ENCODE assay signal across 25 cellular contexts in genomic region chr2:176646033-176646615, GRCh38.
DNase-seq lines count a peak whose midpoint lies in the region; FAIRE-seq and TF ChIP-seq lines count a peak whose summit lies in the region.
"Had no signal": no experiment of that assay in that cellular context is flagged by ENCODE, and none has a peak within 500 bp of the region (broad histone marks: within the 10 kb centered on the region; RNA-seq: fewer than 3 reads in every experiment).

No MANE protein-coding gene starts in this region.

- no peaks in the 10 kb centered on the region for H3K9me3 ChIP-seq in A673 (ENCODE audit: low read depth, low read length, poor library complexity, severe bottlenecking)
- H3K9me3 ChIP-seq in H1 (ENCODE audit: insufficient read depth in 2 of 2, low read depth in 1 of 2, low read length in 1 of 2) = no peaks in the 10 kb centered on the region
- no peaks in the 10 kb centered on the region for H3K9me3 ChIP-seq in trophoblast cell (ENCODE audit: insufficient read depth, low read depth, low read length)
- no peaks in the 10 kb centered on the region for H3K9me3 ChIP-seq in stomach
- H3K9me3 ChIP-seq: BE2C; BLaER1 treated with 17β-estradiol and CSF1 and Interleukin-3, amounts not matched to agents 10 nM and 100 nM had no signal

- H2AK5ac ChIP-seq in H1 (ENCODE audit: low read depth, low read length) (no peak overlapping the region), trophoblast cell (ENCODE audit: low read length) (no peak overlapping the region)

- H3K4ac ChIP-seq in H1 (replicated peaks; ENCODE audit: insufficient read length, low read depth, low read length) = no peak overlapping the region
- H3K4ac ChIP-seq in trophoblast cell (ENCODE audit: low read depth, low read length) = no peak overlapping the region

- CTCF ChIA-PET in A673 (lab: Charles Lee) (no interaction called here), H1 (lab: Charles Lee; ENCODE audit: partially characterized antibody) (interaction anchor here (0.5 to 11.3 kb wide), 10 partner anchors 6 to 704 kb away, joined by 3 to 107 read pairs (median 4); no protein-coding TSS in a partner anchor)

- H2AFZ ChIP-seq in H1 (ENCODE audit: low read length) (no peak overlapping the region), trophoblast cell (ENCODE audit: insufficient read depth, low read length, poor library complexity) (no peak overlapping the region)
- H2AFZ ChIP-seq: GM23248 had no signal

- H2BK120ac ChIP-seq in H1 (replicated peaks; ENCODE audit: low read depth, low read length) (no peak overlapping the region), trophoblast cell (ENCODE audit: insufficient read depth, low read length, poor library complexity) (no peak overlapping the region)

- H3K27me3 ChIP-seq in A673 (replicated peaks; ENCODE audit: insufficient read depth, low read depth, low read length, poor library complexity) (no peaks in the 10 kb centered on the region), H1 (replicated peaks in 1 of 4; ENCODE audit: control insufficient read depth in 3 of 4, extremely low read depth in 1 of 4, insufficient read depth in 3 of 4, low read length in 3 of 4) (peaks cover 2 to 4% (median 2%) of the 10 kb centered on the region in 4 experiments; a peak in 5 of 7 replicates), trophoblast cell (ENCODE audit: insufficient read depth, low read length) (no peaks in the 10 kb centered on the region), stomach (peaks cover 0 to 95% (median 33%) of the 10 kb centered on the region in 3 donors)
- H3K27me3 ChIP-seq: BE2C had no signal

- H3K79me2 ChIP-seq in H1 (ENCODE audit: control insufficient read depth in 1 of 2, insufficient read depth in 2 of 2, low read length in 2 of 2) (no peaks in the 10 kb centered on the region), trophoblast cell (ENCODE audit: control insufficient read depth, insufficient read depth, low read length, poor library complexity) (no peaks in the 10 kb centered on the region)

- WGBS in H1 (ENCODE audit: extremely low coverage in 1 of 2, insufficient coverage in 1 of 2, insufficient read length in 1 of 2, insufficient replicate concordance in 2 of 2, low coverage in 1 of 2, low lambda C conversion rate in 2 of 2, missing lambda C conversion rate in 1 of 2), 2 experiments = 38% methylated on average over 5 of the region's 5 CpGs; no CpG with 5 or more reads in 1 of the 2 experiments
- WGBS in trophoblast cell (ENCODE audit: extremely low coverage, insufficient coverage, insufficient read length) = no CpG with 5 or more reads among the region's 5 CpGs
- WGBS in stomach, 5 donors = 71 to 78% (median 75%) methylated on average over 5 of the region's 5 CpGs

- H4K8ac ChIP-seq in H1 (ENCODE audit: extremely low read depth, insufficient read depth, low read length) (no peak overlapping the region), trophoblast cell (ENCODE audit: low read depth, low read length) (no peak overlapping the region)

- TF ChIP-seq EP300 in H1 (IDR thresholded peaks at IDR 0.05; ENCODE audit: borderline replicate concordance in 1 of 2, low read depth in 2 of 2, low read length in 2 of 2) (peak in 1 of 2 experiments; percentile 15; a peak in 1 of 3 replicates), stomach (IDR thresholded peaks at IDR 0.05) (no peak)

- no peak overlapping the region for H3K14ac ChIP-seq in H1 (ENCODE audit: insufficient read length)
- no peak overlapping the region for H3K14ac ChIP-seq in trophoblast cell (ENCODE audit: low read length)

- H3K18ac ChIP-seq in H1 (ENCODE audit: extremely low read depth, low read length) = no peak overlapping the region
- H3K18ac ChIP-seq in trophoblast cell (ENCODE audit: low read length) = no peak overlapping the region

- H4K5ac ChIP-seq in H1 (ENCODE audit: insufficient read length, low read depth, low read length) = no peak overlapping the region

- no peak overlapping the region for H4K12ac ChIP-seq in trophoblast cell (ENCODE audit: low read depth, low read length)

- H3K4me1 ChIP-seq in A673 (ENCODE audit: insufficient read depth, low read length, poor library complexity, severe bottlenecking) = peaks cover 53% of the 10 kb centered on the region
- H3K4me1 ChIP-seq in H1 (replicated peaks in 1 of 4; ENCODE audit: control insufficient read depth in 3 of 4, insufficient read depth in 4 of 4, low read length in 3 of 4) = peaks cover 0 to 16% (median 5%) of the 10 kb centered on the region in 4 experiments; a peak in 6 of 7 replicates
- H3K4me1 ChIP-seq in trophoblast cell (ENCODE audit: control insufficient read depth in 1 of 2, insufficient read depth in 2 of 2, low read length in 2 of 2) = no peaks in the 10 kb centered on the region
- H3K4me1 ChIP-seq in stomach = no peaks in the 10 kb centered on the region

- H4K20me1 ChIP-seq in H1 (replicated peaks in 1 of 2; ENCODE audit: control insufficient read depth in 1 of 2, insufficient read depth in 2 of 2, low read length in 2 of 2) = no peaks in the 10 kb centered on the region
- H4K20me1 ChIP-seq: BLaER1 treated with 17β-estradiol and CSF1 and Interleukin-3, amounts not matched to agents 10 nM and 100 nM had no signal

- H3K27ac ChIP-seq in A673 (ENCODE audit: low read depth, low read length, poor library complexity, severe bottlenecking) (no peak overlapping the region), H1 (ENCODE audit: low read depth, low read length) (no peak overlapping the region), trophoblast cell (ENCODE audit: low read depth, low read length) (no peak overlapping the region), stomach (no peak overlapping the region)
- H3K27ac ChIP-seq: 22Rv1; BLaER1 treated with 17β-estradiol and CSF1 and Interleukin-3, amounts not matched to agents 10 nM and 100 nM; GM23248 had no signal

- H3K23me2 ChIP-seq in H1 (ENCODE audit: low read depth, low read length) = no peaks in the 10 kb centered on the region; the same call in 1 of the 2 replicates

- no peak overlapping the region for H2BK15ac ChIP-seq in H1 (ENCODE audit: low read length)

- intact Hi-C loops in A673 (cut with micrococcal nuclease; ENCODE audit: unreplicated experiment) = no loop called here
- intact Hi-C loops in stomach (cut with DNase I; ENCODE audit: low total_unique reads) = no loop called here

- H3K23ac ChIP-seq in H1 (ENCODE audit: insufficient read length) (no peak overlapping the region), trophoblast cell (ENCODE audit: low read length) (no peak overlapping the region)

- BruUV-seq in A673 (replicated peaks; lab: Mats Ljungman, UMichigan) = no TSS peak

- H3K4me3 ChIP-seq in A673 (ENCODE audit: low read depth, low read length, poor library complexity, severe bottlenecking) (no peak overlapping the region), H1 (ENCODE audit: extremely low read depth in 1 of 4, insufficient read depth in 2 of 4, low read depth in 3 of 4, low read length in 4 of 4) (no peak overlapping the region), trophoblast cell (ENCODE audit: low read depth, low read length) (no peak overlapping the region), stomach (no peak overlapping the region)
- H3K4me3 ChIP-seq: BLaER1 treated with 17β-estradiol and CSF1 and Interleukin-3, amounts not matched to agents 10 nM and 100 nM; GM12878; GM23248 had no signal

- DNase-seq in A673 (ENCODE audit: low spot score) (no peak), M059J (ENCODE audit: low read depth) (peak; percentile 16), H1 (ENCODE audit: low read depth in 1 of 2, low spot score in 2 of 2) (peak; percentile 39 to 49), iPS DF 19.7 (ENCODE audit: low read depth, low spot score) (peak; percentile 52), trophoblast cell (no peak), NCI-H2029 treated with DMSO at 0.1 percent for 48 hours (lab: John Stamatoyannopoulos, UW) (no peak), stomach (no peak)
- DNase-seq in activated CD8-positive, alpha-beta memory T cell treated with anti-CD3 and anti-CD28 coated beads, Interleukin-2, amount 50 U/mL, for 4 hours = no peak
- DNase-seq: ACHN; AML-193; BE2C; Calu3; CD4-positive, alpha-beta memory T cell; COR-L47; DMS153; DND-41; GM23248; HCEC 1CT had no signal

- no peak for TF ChIP-seq RAD21 in H1 (IDR thresholded peaks at IDR 0.05 in 1 of 2, conservative IDR thresholded peaks at IDR 0.05 in 1 of 2; ENCODE audit: low read depth in 2 of 2, low read length in 2 of 2)

- H3K36me3 ChIP-seq in A673 (ENCODE audit: insufficient read depth, low read length, poor library complexity, severe bottlenecking) (no peaks in the 10 kb centered on the region), H1 (ENCODE audit: control insufficient read depth in 2 of 4, insufficient read depth in 4 of 4, low read length in 3 of 4) (no peaks in the 10 kb centered on the region), trophoblast cell (ENCODE audit: control insufficient read depth in 1 of 2, insufficient read depth in 2 of 2, low read length in 2 of 2) (no peaks in the 10 kb centered on the region), stomach (no peaks in the 10 kb centered on the region)
- H3K36me3 ChIP-seq: BE2C; BLaER1 treated with 17β-estradiol and CSF1 and Interleukin-3, amounts not matched to agents 10 nM and 100 nM had no signal

- no peak overlapping the region for H2BK12ac ChIP-seq in H1 (ENCODE audit: low read depth, low read length)
- no peak overlapping the region for H2BK12ac ChIP-seq in trophoblast cell (ENCODE audit: low read length)

- H2BK5ac ChIP-seq in H1 (ENCODE audit: low read depth, low read length) (no peak overlapping the region), trophoblast cell (ENCODE audit: low read depth, low read length, poor library complexity) (no peak overlapping the region)

- POLR2A ChIA-PET in A673 (lab: Charles Lee; ENCODE audit: low non-redundant PET) (no interaction called here), H1 (lab: Charles Lee; ENCODE audit: partially characterized antibody) (no interaction called here)

- no peak overlapping the region for H4K91ac ChIP-seq in H1 (replicated peaks; ENCODE audit: insufficient read length, low read length)
- H4K91ac ChIP-seq in trophoblast cell (ENCODE audit: low read depth, low read length) = no peak overlapping the region

- H2BK20ac ChIP-seq in H1 (ENCODE audit: low read length) = no peak overlapping the region

- peak overlapping the region; percentile 1 to 9; a peak in 1 of 4 replicates for H3K4me2 ChIP-seq in H1 (ENCODE audit: insufficient read depth in 1 of 2, low read depth in 2 of 2, low read length in 2 of 2)
- H3K4me2 ChIP-seq in trophoblast cell (ENCODE audit: low read length) = no peak overlapping the region
- H3K4me2 ChIP-seq: BLaER1 treated with 17β-estradiol and CSF1 and Interleukin-3, amounts not matched to agents 10 nM and 100 nM had no signal

- no peak overlapping the region for H3K9ac ChIP-seq in H1 (replicated peaks in 1 of 4; ENCODE audit: extremely low read depth in 1 of 4, low read depth in 3 of 4, low read length in 3 of 4)
- no peak overlapping the region for H3K9ac ChIP-seq in trophoblast cell (ENCODE audit: low read length)
- H3K9ac ChIP-seq: BLaER1 treated with 17β-estradiol and CSF1 and Interleukin-3, amounts not matched to agents 10 nM and 100 nM; GM23248 had no signal

- no peak for FAIRE-seq in H1 (lab: Jason Lieb, UNC)
- FAIRE-seq: A204.1, G401.6, GM12878, GM19239, H54 had no signal

- TF ChIP-seq CTCF in A673 (conservative IDR thresholded peaks at IDR 0.05; ENCODE audit: low read depth, low read length) (0 out of 2 replicates have a peak, but pooled peaks have one; percentile 12), H1 (IDR thresholded peaks at IDR 0.05; ENCODE audit: control extremely low read depth in 1 of 3, insufficient read depth in 1 of 3, low read depth in 1 of 3, low read length in 3 of 3) (peak in 1 of 3 experiments; percentile 3; a peak in 1 of 4 replicates), stomach (IDR thresholded peaks at IDR 0.05) (no peak)

- H3K79me1 ChIP-seq in H1 (ENCODE audit: low read depth, low read length) (no peaks in the 10 kb centered on the region), trophoblast cell (ENCODE audit: low read length) (no peaks in the 10 kb centered on the region)

- H3K56ac ChIP-seq in H1 (replicated peaks; ENCODE audit: insufficient read length, low read depth, low read length) = no peak overlapping the region

- no peak for TF ChIP-seq POLR2A in H1 (IDR thresholded peaks at IDR 0.05; ENCODE audit: control extremely low read depth in 1 of 2, low read depth in 2 of 2, low read length in 2 of 2)
- no peak for TF ChIP-seq POLR2A in stomach (IDR thresholded peaks at IDR 0.05)

Comparison
In these comparisons a context has a peak if more than half of its experiments do, and no peak if none do; other contexts are left out.
1. DNase-seq: peak in M059J (single experiment), H1 (2 of 2) and iPS DF 19.7 (single experiment); none in A673 (single experiment), trophoblast cell (0 of 2), NCI-H2029 treated with DMSO at 0.1 percent for 48 hours (single experiment), activated CD8-positive, alpha-beta memory T cell treated with anti-CD3 and anti-CD28 coated beads, Interleukin-2, amount 50 U/mL, for 4 hours (single experiment) and stomach (single experiment).